ENCODE assay signal across 8 cellular contexts in genomic region chr4:105145913-105146285, GRCh38. TPM values are rescaled to one million over a fixed set of nuclear protein-coding genes. Genes with fewer than 3 reads are reported as not detected.
DNase-seq lines count a peak whose midpoint lies in the region; ATAC-seq and TF ChIP-seq lines count a peak whose summit lies in the region.

No MANE protein-coding gene starts in this region.

- H3K27me3 Mint-ChIP-seq in activated CD8-positive, alpha-beta T cell treated with anti-CD3 and anti-CD28 coated beads, Interleukin-2, amount 10 ng/mL, durations not matched to agents 7 days and 5 days (ENCODE audit: low read depth), result no peaks in the 10 kb centered on the region
- H3K27me3 Mint-ChIP-seq in nephron progenitor cell (ENCODE audit: low read depth, poor library complexity), result peaks cover 53% of the 10 kb centered on the region

- peaks cover 11% of the 10 kb centered on the region for H3K36me3 Mint-ChIP-seq in activated CD8-positive, alpha-beta T cell treated with anti-CD3 and anti-CD28 coated beads, Interleukin-2, amount 10 ng/mL, durations not matched to agents 7 days and 5 days (ENCODE audit: low read depth)
- no peaks in the 10 kb centered on the region for H3K36me3 Mint-ChIP-seq in nephron progenitor cell (ENCODE audit: low read depth)

- no peaks in the 10 kb centered on the region for H3K9me3 ChIP-seq in uterus

- peak overlapping the region; percentile 90 for H3K4me3 Mint-ChIP-seq in activated CD8-positive, alpha-beta T cell treated with anti-CD3 and anti-CD28 coated beads, Interleukin-2, amount 10 ng/mL, durations not matched to agents 7 days and 5 days
- H3K4me3 Mint-ChIP-seq in nephron progenitor cell, result peak overlapping the region; percentile 94

- no peaks in the 10 kb centered on the region for H3K27me3 ChIP-seq in uterus

- no peak for TF ChIP-seq CTCF in AG10803 (conservative IDR thresholded peaks at IDR 0.05; ENCODE audit: low read length)
- no peak for TF ChIP-seq CTCF in epithelial cell of proximal tubule (conservative IDR thresholded peaks at IDR 0.05; ENCODE audit: low read depth, low read length)
- TF ChIP-seq CTCF in nephron progenitor cell (IDR thresholded peaks at IDR 0.05), result no peak
- no peak for TF ChIP-seq CTCF in uterus (IDR thresholded peaks at IDR 0.05)

- CTCF ChIA-PET in activated CD8-positive, alpha-beta T cell treated with anti-CD3 and anti-CD28 coated beads, Interleukin-2, amount 10 ng/mL, durations not matched to agents 7 days and 5 days (lab: Charles Lee), result interaction anchor here (1.0 kb wide), 1 partner anchor 326 kb away, joined by 4 read pairs; no protein-coding TSS in a partner anchor

- H3K27ac ChIP-seq in uterus, result peak overlapping the region; percentile 89 to 94

- peaks cover 36% of the 10 kb centered on the region for H3K4me1 Mint-ChIP-seq in activated CD8-positive, alpha-beta T cell treated with anti-CD3 and anti-CD28 coated beads, Interleukin-2, amount 10 ng/mL, durations not matched to agents 7 days and 5 days (ENCODE audit: low read depth)
- H3K4me1 Mint-ChIP-seq in nephron progenitor cell, result peaks cover 21% of the 10 kb centered on the region

- ATAC-seq in GM19467 (IDR thresholded peaks at IDR 0.05; ENCODE audit: unreplicated experiment) (peak; percentile 5), HG03521 (IDR thresholded peaks at IDR 0.05; ENCODE audit: unreplicated experiment) (peak; percentile 14)
- peak; percentile 45 for ATAC-seq in activated CD8-positive, alpha-beta T cell treated with anti-CD3 and anti-CD28 coated beads, Interleukin-2, amount 10 ng/mL, durations not matched to agents 7 days and 5 days

- intact Hi-C loops in uterus (cut with DNase I; ENCODE audit: low total_unique reads), result no loop called here

- peak overlapping the region; percentile 92 for H3K4me3 ChIP-seq in AG10803 (ENCODE audit: low read length)
- peak overlapping the region; percentile 77 for H3K4me3 ChIP-seq in epithelial cell of proximal tubule (ENCODE audit: low read depth, low read length)
- H3K4me3 ChIP-seq in uterus, result peak overlapping the region; percentile 73 to 89

- peaks cover 0 to 3% of the 10 kb centered on the region in 2 donors for H3K4me1 ChIP-seq in uterus

- TF ChIP-seq POLR2A in uterus (IDR thresholded peaks at IDR 0.05), result no peak

- POLR2A ChIA-PET in activated CD8-positive, alpha-beta T cell treated with anti-CD3 and anti-CD28 coated beads, Interleukin-2, amount 10 ng/mL, durations not matched to agents 7 days and 5 days (lab: Charles Lee), result interaction anchor here (1.4 to 1.8 kb wide), 3 partner anchors 7 to 327 kb away, joined by 4 to 7 read pairs (median 7); no protein-coding TSS in a partner anchor

- no peaks in the 10 kb centered on the region for H3K36me3 ChIP-seq in uterus

- peak overlapping the region; percentile 88 for H3K27ac Mint-ChIP-seq in activated CD8-positive, alpha-beta T cell treated with anti-CD3 and anti-CD28 coated beads, Interleukin-2, amount 10 ng/mL, durations not matched to agents 7 days and 5 days
- peak overlapping the region; percentile 71 for H3K27ac Mint-ChIP-seq in nephron progenitor cell

- DNase-seq in AG10803 (ENCODE audit: low read depth) (no peak), epithelial cell of proximal tubule (ENCODE audit: low read depth) (no peak), nephron progenitor cell (no peak), uterus (peak in 1 of 2 donors; percentile 24), SW 1271 (lab: John Stamatoyannopoulos, UW) (no peak)
- peak; percentile 54 for DNase-seq in activated CD8-positive, alpha-beta T cell treated with anti-CD3 and anti-CD28 coated beads, Interleukin-2, amount 10 ng/mL, durations not matched to agents 7 days and 5 days

- no peaks in the 10 kb centered on the region for H3K9me3 Mint-ChIP-seq in activated CD8-positive, alpha-beta T cell treated with anti-CD3 and anti-CD28 coated beads, Interleukin-2, amount 10 ng/mL, durations not matched to agents 7 days and 5 days (ENCODE audit: insufficient read depth)
- H3K9me3 Mint-ChIP-seq in nephron progenitor cell, result no peaks in the 10 kb centered on the region

RNA-seq across cellular contexts. Expression of gene TET2, which starts 0.8 kb away (rescaled TPM):
- total RNA-seq in activated CD8-positive, alpha-beta T cell treated with anti-CD3 and anti-CD28 coated beads, Interleukin-2, amount 10 ng/mL, durations not matched to agents 7 days and 5 days, result 10 to 100 TPM; 28.4 to 29.3 TPM
- total RNA-seq in epithelial cell of proximal tubule (5.0 and 5.9 TPM in 2 replicates), uterus (10 to 100 TPM; 17.9 to 93.5 (median 35.9) TPM)
